ENCODE assay signal across 16 cellular contexts in genomic region chr22:44604455-44604854, GRCh38.
"Had no signal": no experiment of that assay in that cellular context is flagged by ENCODE, and none has a peak within 500 bp of the region (broad histone marks: within the 10 kb centered on the region; RNA-seq: fewer than 3 reads in every experiment).

No MANE protein-coding gene starts in this region.

- DNase-seq: activated CD4-positive, alpha-beta T cell treated with anti-CD3 and anti-CD28 coated beads, Interleukin-2, amount 50 U/mL, for 4 hours; activated gamma-delta T cell; amygdala; caudate nucleus; effector memory CD8-positive, alpha-beta T cell; left ventricle myocardium superior; mucosa of descending colon; naive B cell; spleen; stimulated activated CD4-positive, alpha-beta T cell treated with anti-CD3 and anti-CD28 coated beads, Interleukin-4, amount 100 ng/mL, for 4 hours; stimulated activated naive B cell treated with anti-CD40 and anti-IgM and Interleukin-4, amounts not matched to agents 10 μg/mL and 1 μg/mL and 100 μg/mL, for 72 hours; T-helper 2 cell; WERI-Rb-1 had no signal

- H3K36me3 Mint-ChIP-seq: activated naive CD8-positive, alpha-beta T cell; naive B cell; stimulated activated naive B cell treated with anti-CD40 and anti-IgM and Interleukin-4, amounts not matched to agents 10 μg/mL and 1 μg/mL and 100 μg/mL, for 72 hours had no signal

- H3K9me3 Mint-ChIP-seq: effector memory CD8-positive, alpha-beta T cell; memory B cell; naive B cell; stimulated activated naive B cell treated with anti-CD40 and anti-IgM and Interleukin-4, amounts not matched to agents 10 μg/mL and 1 μg/mL and 100 μg/mL, for 72 hours had no signal

- H3K36me3 ChIP-seq: spleen, thoracic aorta, WERI-Rb-1 had no signal

- H3K27ac Mint-ChIP-seq: activated naive CD8-positive, alpha-beta T cell; memory B cell; naive B cell; stimulated activated naive B cell treated with anti-CD40 and anti-IgM and Interleukin-4, amounts not matched to agents 10 μg/mL and 1 μg/mL and 100 μg/mL, for 72 hours had no signal

- H3K4me1 Mint-ChIP-seq: naive B cell had no signal

- H3K4me3 Mint-ChIP-seq: activated naive CD8-positive, alpha-beta T cell; effector memory CD8-positive, alpha-beta T cell; memory B cell; stimulated activated naive B cell treated with anti-CD40 and anti-IgM and Interleukin-4, amounts not matched to agents 10 μg/mL and 1 μg/mL and 100 μg/mL, for 72 hours had no signal

- H3K9me3 ChIP-seq: mucosa of descending colon, spleen, thoracic aorta had no signal

- H3K4me3 ChIP-seq: mucosa of descending colon, spleen, thoracic aorta had no signal

- H3K27ac ChIP-seq: spleen, thoracic aorta had no signal
